ENCODE assay signal across 8 cellular contexts in genomic region chr9:68584110-68585033, GRCh38. TPM values are rescaled to one million over a fixed set of nuclear protein-coding genes. Genes with fewer than 3 reads are reported as not detected.
DNase-seq lines count a peak whose midpoint lies in the region; ATAC-seq and TF ChIP-seq lines count a peak whose summit lies in the region.

No MANE protein-coding gene starts in this region.

- peak; percentile 81 for DNase-seq in NCI-H1092 (lab: John Stamatoyannopoulos, UW)
- DNase-seq in activated naive CD8-positive, alpha-beta T cell treated with anti-CD3 and anti-CD28 coated beads for 36 hours, result peak; percentile 74
- peak; percentile 87 for DNase-seq in Right ventricle myocardium superior
- peak; percentile 85 for DNase-seq in prostate gland (ENCODE audit: low spot score)
- DNase-seq in vagina (ENCODE audit: extremely low spot score in 2 of 2), result no peak

- H3K27me3 Mint-ChIP-seq in activated naive CD8-positive, alpha-beta T cell treated with anti-CD3 and anti-CD28 coated beads for 36 hours, result peaks cover 37% of the 10 kb centered on the region

- no peaks in the 10 kb centered on the region for H3K36me3 Mint-ChIP-seq in activated naive CD8-positive, alpha-beta T cell treated with anti-CD3 and anti-CD28 coated beads for 36 hours

- H3K9me3 Mint-ChIP-seq in activated naive CD8-positive, alpha-beta T cell treated with anti-CD3 and anti-CD28 coated beads for 36 hours, result peaks cover 9% of the 10 kb centered on the region

- intact Hi-C loops in Right ventricle myocardium superior (cut with DNase I), result loop anchor here (5.0 to 10.0 kb wide), 4 partner anchors 118 to 443 kb away; no protein-coding TSS in a partner anchor
- intact Hi-C loops in prostate gland (cut with DNase I), result loop anchor here (2.0 to 10.0 kb wide), 5 partner anchors 200 to 442 kb away; a partner anchor contains a TSS
- intact Hi-C loops in vagina (cut with DNase I), result loop anchor here (10.0 kb wide), 1 partner anchor 410 kb away; no protein-coding TSS in a partner anchor

- no peak overlapping the region for H3K4me3 Mint-ChIP-seq in activated naive CD8-positive, alpha-beta T cell treated with anti-CD3 and anti-CD28 coated beads for 36 hours

- ATAC-seq in HG02588 (IDR thresholded peaks at IDR 0.05; ENCODE audit: unreplicated experiment) (peak; percentile 98), SK-N-SH treated with all-trans-retinoic acid at 6 μM for 48 hours (peak; percentile 100), Right ventricle myocardium superior (ENCODE audit: poor library complexity) (peak; percentile 98)

- H3K4me1 Mint-ChIP-seq in activated naive CD8-positive, alpha-beta T cell treated with anti-CD3 and anti-CD28 coated beads for 36 hours, result peaks cover 7% of the 10 kb centered on the region

- 20% methylated on average over 16 of the region's 16 CpGs for WGBS in prostate gland

- TF ChIP-seq POLR2A in prostate gland (IDR thresholded peaks at IDR 0.05) (no peak), vagina (IDR thresholded peaks at IDR 0.05) (no peak)

- H3K27ac Mint-ChIP-seq in activated naive CD8-positive, alpha-beta T cell treated with anti-CD3 and anti-CD28 coated beads for 36 hours, result no peak overlapping the region

- no peak overlapping the region for H3K27ac ChIP-seq in prostate gland
- H3K27ac ChIP-seq in vagina, result no peak overlapping the region

- H3K36me3 ChIP-seq in prostate gland (no peaks in the 10 kb centered on the region), vagina (no peaks in the 10 kb centered on the region)

- H3K9me3 ChIP-seq in prostate gland, result no peaks in the 10 kb centered on the region
- H3K9me3 ChIP-seq in vagina, result no peaks in the 10 kb centered on the region

- H3K4me1 ChIP-seq in prostate gland (replicated peaks), result no peaks in the 10 kb centered on the region
- no peaks in the 10 kb centered on the region for H3K4me1 ChIP-seq in vagina

- H3K4me3 ChIP-seq in prostate gland (no peak overlapping the region), vagina (no peak overlapping the region)

- TF ChIP-seq CTCF in GM12801 (IDR thresholded peaks at IDR 0.05; ENCODE audit: extremely low read depth, insufficient read length) (peak; percentile 91), prostate gland (IDR thresholded peaks at IDR 0.05) (peak; percentile 97 to 99 (median 98)), vagina (IDR thresholded peaks at IDR 0.05) (peak; percentile 91 to 97 (median 91))

- H3K27me3 ChIP-seq in prostate gland (replicated peaks; ENCODE audit: insufficient read depth), result no peaks in the 10 kb centered on the region
- no peaks in the 10 kb centered on the region for H3K27me3 ChIP-seq in vagina

TF ChIP-seq in SK-N-SH treated with all-trans-retinoic acid at 6 μM for 48 hours, 23 proteins besides CTCF, POLR2A, EP300 and RAD21:
- no peak for TF ChIP-seq GLIS3 (CRISPR knock-in tag; IDR thresholded peaks at IDR 0.05)
- no peak for TF ChIP-seq OSR1 (CRISPR knock-in tag; IDR thresholded peaks at IDR 0.05)
- TF ChIP-seq SNAI2 (CRISPR knock-in tag; IDR thresholded peaks at IDR 0.05), result no peak
- no peak for TF ChIP-seq CSRNP3 (CRISPR knock-in tag; IDR thresholded peaks at IDR 0.05)
- no peak for TF ChIP-seq PPARA (CRISPR knock-in tag; IDR thresholded peaks at IDR 0.05; ENCODE audit: borderline replicate concordance)
- TF ChIP-seq ESRRG (CRISPR knock-in tag; IDR thresholded peaks at IDR 0.05), result no peak
- TF ChIP-seq PATZ1 (CRISPR knock-in tag; IDR thresholded peaks at IDR 0.05; ENCODE audit: borderline replicate concordance), result no peak
- no peak for TF ChIP-seq ZNF70 (CRISPR knock-in tag; IDR thresholded peaks at IDR 0.05)
- no peak for TF ChIP-seq ZC3H10 (CRISPR knock-in tag; IDR thresholded peaks at IDR 0.05)
- no peak for TF ChIP-seq TCF4 (CRISPR knock-in tag; IDR thresholded peaks at IDR 0.05; ENCODE audit: borderline replicate concordance)
- TF ChIP-seq CREB5 (CRISPR knock-in tag; IDR thresholded peaks at IDR 0.05; ENCODE audit: low read depth), result no peak

RNA-seq across cellular contexts. Expression of gene TMEM252, which starts 43.7 kb away (rescaled TPM):
- not detected for total RNA-seq in activated naive CD8-positive, alpha-beta T cell treated with anti-CD3 and anti-CD28 coated beads for 36 hours
- total RNA-seq in Right ventricle myocardium superior (not detected), prostate gland (not detected), vagina (not detected)

Comparison
In these comparisons a context has a peak if more than half of its experiments do, and no peak if none do; other contexts are left out.
1. DNase-seq: peak in NCI-H1092 (single experiment), activated naive CD8-positive, alpha-beta T cell treated with anti-CD3 and anti-CD28 coated beads for 36 hours (single experiment), Right ventricle myocardium superior (single experiment) and prostate gland (single experiment); none in vagina (0 of 2).
2. Peak in every context shown above with its lines, with median percentiles within 50 percentile points of each other: CTCF ChIP-seq and ATAC-seq.